ENCODE assay signal across 11 cellular contexts in genomic region chr20:35307666-35308653, GRCh38. TPM values are rescaled to one million over a fixed set of nuclear protein-coding genes. Genes with fewer than 3 reads are reported as not detected.
A peak's percentile ranks its signal among the peaks of the same experiment; 100 is the strongest.
DNase-seq lines count a peak whose midpoint lies in the region; ATAC-seq and TF ChIP-seq lines count a peak whose summit lies in the region.
"Had no signal": no experiment of that assay in that cellular context is flagged by ENCODE, and none has a peak within 500 bp of the region (broad histone marks: within the 10 kb centered on the region; RNA-seq: fewer than 3 reads in every experiment).

No MANE protein-coding gene starts in this region.

- H3K9me2 ChIP-seq in OCI-LY7 (ENCODE audit: insufficient read depth, low read length) = no peaks in the 10 kb centered on the region

- no peaks in the 10 kb centered on the region for H3K79me2 ChIP-seq in OCI-LY7 (ENCODE audit: insufficient read depth, low read depth, low read length)

- 52% methylated on average over 13 of the region's 13 CpGs for WGBS in right cardiac atrium
- 93% methylated on average over 13 of the region's 13 CpGs for WGBS in thymus

- BruUV-seq in OCI-LY7 (replicated peaks; lab: Mats Ljungman, UMichigan) = no TSS peak

- CTCF ChIA-PET in OCI-LY7 (lab: Charles Lee; ENCODE audit: unreplicated experiment) = no interaction called here

- intact Hi-C loops in right cardiac atrium (cut with DNase I) = no loop called here
- intact Hi-C loops in OCI-LY7 (cut with micrococcal nuclease; ENCODE audit: unreplicated experiment) = no loop called here

- H3K4me2 ChIP-seq in OCI-LY7 (ENCODE audit: low read length) = no peak overlapping the region
- H3K4me2 ChIP-seq: KMS-11 had no signal

- H3K27me3 ChIP-seq in right cardiac atrium (ENCODE audit: control insufficient read depth, insufficient read depth) = no peaks in the 10 kb centered on the region
- no peaks in the 10 kb centered on the region for H3K27me3 ChIP-seq in thymus (ENCODE audit: control insufficient read depth, insufficient read depth)

- no peak overlapping the region for H2AFZ ChIP-seq in OCI-LY7 (ENCODE audit: low read length)

- H3K4me1 ChIP-seq in right cardiac atrium (ENCODE audit: control insufficient read depth, insufficient read depth, low read length) (peaks cover 14% of the 10 kb centered on the region), thymus (ENCODE audit: control insufficient read depth, insufficient read depth, low read length) (no peaks in the 10 kb centered on the region), OCI-LY7 (ENCODE audit: insufficient read depth, low read length, poor library complexity, severe bottlenecking) (peaks cover 5% of the 10 kb centered on the region)

- TF ChIP-seq CTCF in OCI-LY7 (conservative IDR thresholded peaks at IDR 0.05; ENCODE audit: low read length) = no peak

- peaks cover 7% of the 10 kb centered on the region for H3K36me3 ChIP-seq in thymus (ENCODE audit: control insufficient read depth, insufficient read depth)
- H3K36me3 ChIP-seq in OCI-LY7 (ENCODE audit: insufficient read depth, low read length) = peaks cover 15% of the 10 kb centered on the region; the same call in 1 of the 2 replicates

- POLR2A ChIA-PET in OCI-LY7 (lab: Charles Lee) = interaction anchor here (2.4 kb wide), 1 partner anchor 10 kb away, joined by 8 read pairs; no protein-coding TSS in a partner anchor

- DNase-seq in DMS53 (lab: John Stamatoyannopoulos, UW) = peak; percentile 22
- DNase-seq in DMS53 treated with DMSO at 0.1 percent for 48 hours (lab: John Stamatoyannopoulos, UW; ENCODE audit: unreplicated experiment) = no peak
- DNase-seq in anterior cingulate cortex (lab: John Stamatoyannopoulos, UW) = peak in 53 of 58 donors; percentile 18 to 85 (median 56)
- peak; percentile 70 to 89 (median 88) for DNase-seq in right cardiac atrium
- no peak for DNase-seq in OCI-LY7 (ENCODE audit: low spot score)
- no peak for DNase-seq in iPS-NIHi11 (ENCODE audit: low spot score)

- peak overlapping the region; percentile 43 for H3K27ac ChIP-seq in right cardiac atrium (ENCODE audit: low read length)
- H3K27ac ChIP-seq in thymus (ENCODE audit: low read depth) = peak overlapping the region; percentile 53
- H3K27ac ChIP-seq in OCI-LY7 (ENCODE audit: low read depth, low read length, poor library complexity, severe bottlenecking) = no peak overlapping the region
- H3K27ac ChIP-seq: 22Rv1, KMS-11 had no signal

- H3K4me3 ChIP-seq in right cardiac atrium (ENCODE audit: low read length) (no peak overlapping the region), thymus (ENCODE audit: low read length) (no peak overlapping the region), OCI-LY7 (ENCODE audit: low read depth, low read length, poor library complexity, severe bottlenecking) (no peak overlapping the region)

- ATAC-seq in right cardiac atrium (peak; percentile 46 to 69), HG03432 (IDR thresholded peaks at IDR 0.05; ENCODE audit: unreplicated experiment) (no peak)

- H3K9me3 ChIP-seq in right cardiac atrium (ENCODE audit: control insufficient read depth, low read length) = no peaks in the 10 kb centered on the region
- H3K9me3 ChIP-seq in thymus (ENCODE audit: control insufficient read depth) = no peaks in the 10 kb centered on the region
- no peaks in the 10 kb centered on the region for H3K9me3 ChIP-seq in OCI-LY7 (ENCODE audit: low read length)

- no peaks in the 10 kb centered on the region for H4K20me1 ChIP-seq in OCI-LY7 (ENCODE audit: insufficient read depth, low read length)

RNA-seq across cellular contexts. Expression of gene FAM83C, which starts 15.7 kb away (rescaled TPM):
- not detected for total RNA-seq in right cardiac atrium
- polyA plus RNA-seq in right cardiac atrium = not detected
- polyA plus RNA-seq in thymus = 0.14 TPM
- not detected in 2 replicates for total RNA-seq in OCI-LY7 (2014; rRNA removed; shearing (Covaris generic))
- not detected in 2 replicates for total RNA-seq in OCI-LY7 (2022)
- total RNA-seq: fibroblast of villous mesenchyme had no signal

RNA-seq across cellular contexts. Expression of gene EIF6, which starts 23.4 kb away (rescaled TPM):
- total RNA-seq in right cardiac atrium = 10 to 100 TPM; 36.2 to 57.3 (median 41.4) TPM
- polyA plus RNA-seq in right cardiac atrium = 37.7 TPM
- polyA plus RNA-seq in thymus = 88.6 TPM
- total RNA-seq in OCI-LY7 (2014; rRNA removed; shearing (Covaris generic)) = 93.9 and 113 TPM in 2 replicates
- total RNA-seq in OCI-LY7 (2022) = 90.6 and 106 TPM in 2 replicates

RNA-seq across cellular contexts. Expression of gene MMP24OS, which starts 30.0 kb away (rescaled TPM):
- 10 to 100 TPM; 45.1 to 65.0 (median 48.6) TPM for total RNA-seq in right cardiac atrium
- polyA plus RNA-seq in right cardiac atrium = 47.1 TPM
- polyA plus RNA-seq in thymus = 32.0 TPM
- total RNA-seq in OCI-LY7 (2014; rRNA removed; shearing (Covaris generic)) = 13.2 and 14.8 TPM in 2 replicates
- 44.6 and 48.5 TPM in 2 replicates for total RNA-seq in OCI-LY7 (2022)

Comparison
In these comparisons a context has a peak if more than half of its experiments do, and no peak if none do; other contexts are left out.
1. DNase-seq: peak in DMS53 (single experiment), anterior cingulate cortex (53 of 58) and right cardiac atrium (3 of 3); none in DMS53 treated with DMSO at 0.1 percent for 48 hours (single experiment), OCI-LY7 (single experiment) and iPS-NIHi11 (single experiment).